Comparison of ENCODE assay signal across 9 cellular contexts in genomic region chr1:198686069-198686728, GRCh38. TPM values are rescaled to one million over a fixed set of nuclear protein-coding genes. Genes with fewer than 3 reads are reported as not detected.
DNase-seq lines count a peak whose midpoint lies in the region; TF ChIP-seq lines count a peak whose summit lies in the region.
"Had no signal": no experiment of that assay in that cellular context is flagged by ENCODE, and none has a peak within 500 bp of the region (broad histone marks: within the 10 kb centered on the region; RNA-seq: fewer than 3 reads in every experiment).

No MANE protein-coding gene starts in this region.

- H3K4me3 Mint-ChIP-seq in activated naive CD4-positive, alpha-beta T cell treated with anti-CD3 and anti-CD28 coated beads, Interleukin-2, amount 10 ng/mL, durations not matched to agents 7 days and 5 days = peak overlapping the region; percentile 66
- H3K4me3 Mint-ChIP-seq in neural progenitor cell = no peak overlapping the region
- H3K4me3 Mint-ChIP-seq: dendritic cell treated with granulocyte-macrophage colony-stimulating factor and Interleukin-4, amounts not matched to agents 40 ng/mL and 50 ng/mL, for 4 days had no signal

- H3K36me3 ChIP-seq in breast epithelium (no peaks in the 10 kb centered on the region), neural progenitor cell (no peaks in the 10 kb centered on the region)

- no peaks in the 10 kb centered on the region for H4K20me1 ChIP-seq in neural progenitor cell (ENCODE audit: low read depth)

- H2AFZ ChIP-seq in neural progenitor cell (replicated peaks) = no peak overlapping the region

- peaks cover 90% of the 10 kb centered on the region for H3K4me1 Mint-ChIP-seq in activated naive CD4-positive, alpha-beta T cell treated with anti-CD3 and anti-CD28 coated beads, Interleukin-2, amount 10 ng/mL, durations not matched to agents 7 days and 5 days
- H3K4me1 Mint-ChIP-seq in neural progenitor cell = peaks cover 35% of the 10 kb centered on the region

- H3K4me3 ChIP-seq in breast epithelium (no peak overlapping the region), neural progenitor cell (no peak overlapping the region)

- H3K36me3 Mint-ChIP-seq in activated naive CD4-positive, alpha-beta T cell treated with anti-CD3 and anti-CD28 coated beads, Interleukin-2, amount 10 ng/mL, durations not matched to agents 7 days and 5 days = peaks cover 42% of the 10 kb centered on the region
- H3K36me3 Mint-ChIP-seq in neural progenitor cell = no peaks in the 10 kb centered on the region

- no peaks in the 10 kb centered on the region for H3K27me3 Mint-ChIP-seq in activated naive CD4-positive, alpha-beta T cell treated with anti-CD3 and anti-CD28 coated beads, Interleukin-2, amount 10 ng/mL, durations not matched to agents 7 days and 5 days
- no peaks in the 10 kb centered on the region for H3K27me3 Mint-ChIP-seq in neural progenitor cell (ENCODE audit: insufficient read depth, low read depth)
- H3K27me3 Mint-ChIP-seq: dendritic cell treated with granulocyte-macrophage colony-stimulating factor and Interleukin-4, amounts not matched to agents 40 ng/mL and 50 ng/mL, for 4 days had no signal

- TF ChIP-seq POLR2A in breast epithelium (IDR thresholded peaks at IDR 0.05) = no peak

- no peaks in the 10 kb centered on the region for H3K79me2 ChIP-seq in neural progenitor cell (ENCODE audit: low read depth)

- H3K27ac ChIP-seq in breast epithelium (no peak overlapping the region), neural progenitor cell (no peak overlapping the region)

- TF ChIP-seq CTCF in breast epithelium (IDR thresholded peaks at IDR 0.05) (peak in 2 of 3 donors; percentile 10 to 11), neural progenitor cell (IDR thresholded peaks at IDR 0.05) (peak; percentile 47)

- no peaks in the 10 kb centered on the region for H3K27me3 ChIP-seq in breast epithelium
- H3K27me3 ChIP-seq in neural progenitor cell = no peaks in the 10 kb centered on the region

- CTCF ChIA-PET in activated naive CD4-positive, alpha-beta T cell treated with anti-CD3 and anti-CD28 coated beads, Interleukin-2, amount 10 ng/mL, durations not matched to agents 7 days and 5 days (lab: Charles Lee) = interaction anchor here (0.8 to 3.4 kb wide), 16 partner anchors 9 to 222 kb away, joined by 3 to 16 read pairs (median 3); partner anchors contain the start of gene PTPRC

- intact Hi-C loops in breast epithelium (cut with DNase I; ENCODE audit: low total_unique reads) = no loop called here

- H3K4me1 ChIP-seq in breast epithelium (no peaks in the 10 kb centered on the region), neural progenitor cell (peaks cover 14% of the 10 kb centered on the region)

- no peak for DNase-seq in activated naive CD4-positive, alpha-beta T cell treated with anti-CD3 and anti-CD28 coated beads, Interleukin-2, amount 10 ng/mL, durations not matched to agents 7 days and 5 days
- DNase-seq in activated naive CD4-positive, alpha-beta T cell (lab: John Stamatoyannopoulos, UW) = no peak
- DNase-seq in NCI-H446 treated with DMSO at 0.1 percent for 48 hours (lab: John Stamatoyannopoulos, UW) = peak; percentile 40
- no peak for DNase-seq in breast epithelium (ENCODE audit: low spot score in 2 of 2)
- DNase-seq in neural progenitor cell (ENCODE audit: low spot score) = no peak
- DNase-seq in stimulated activated CD4-positive, alpha-beta T cell treated with anti-CD3 and anti-CD28 coated beads, Interleukin-4, amount 100 ng/mL, for 4 hours = no peak
- DNase-seq in mesenteric fat pad (ENCODE audit: low spot score) = no peak
- no peak for DNase-seq in RPMI8226

- no peaks in the 10 kb centered on the region for H3K9me3 Mint-ChIP-seq in activated naive CD4-positive, alpha-beta T cell treated with anti-CD3 and anti-CD28 coated beads, Interleukin-2, amount 10 ng/mL, durations not matched to agents 7 days and 5 days
- no peaks in the 10 kb centered on the region for H3K9me3 Mint-ChIP-seq in neural progenitor cell
- H3K9me3 Mint-ChIP-seq: dendritic cell treated with granulocyte-macrophage colony-stimulating factor and Interleukin-4, amounts not matched to agents 40 ng/mL and 50 ng/mL, for 4 days had no signal

- H3K4me2 ChIP-seq in neural progenitor cell = no peak overlapping the region

- peaks cover 3% of the 10 kb centered on the region for H3F3A ChIP-seq in neural progenitor cell (ENCODE audit: low read depth)

- no peak overlapping the region for H3K9ac ChIP-seq in neural progenitor cell

- no peaks in the 10 kb centered on the region for H3K9me3 ChIP-seq in breast epithelium
- no peaks in the 10 kb centered on the region for H3K9me3 ChIP-seq in neural progenitor cell (ENCODE audit: low read depth)

- peak overlapping the region; percentile 84 for H3K27ac Mint-ChIP-seq in activated naive CD4-positive, alpha-beta T cell treated with anti-CD3 and anti-CD28 coated beads, Interleukin-2, amount 10 ng/mL, durations not matched to agents 7 days and 5 days
- H3K27ac Mint-ChIP-seq in neural progenitor cell = no peak overlapping the region
- H3K27ac Mint-ChIP-seq: dendritic cell treated with granulocyte-macrophage colony-stimulating factor and Interleukin-4, amounts not matched to agents 40 ng/mL and 50 ng/mL, for 4 days had no signal

RNA-seq across cellular contexts. Expression of gene PTPRC, which starts 47.4 kb away (rescaled TPM):
- 10 to 100 TPM; 22.0 to 36.0 (median 35.7) TPM for total RNA-seq in breast epithelium
- not detected in 2 replicates for total RNA-seq in neural progenitor cell (ENCODE audit: low replicate concordance)
- total RNA-seq in mesenteric fat pad = 65.8 TPM

Comparison
In these comparisons a context has a peak if more than half of its experiments do, and no peak if none do; other contexts are left out.
1. RNA of gene PTPRC, which starts 47.4 kb away (total RNA-seq): 65.8 TPM in mesenteric fat pad (single experiment) and 22.0 to 36.0 TPM in breast epithelium; not detected in neural progenitor cell; every median in the first group is over 10 times any median in the second.